In genomic region chr21:38927776-38928175, GRCh38 we compare ENCODE assay signal across 19 cellular contexts.
"Had no signal": no experiment of that assay in that cellular context is flagged by ENCODE, and none has a peak within 500 bp of the region (broad histone marks: within the 10 kb centered on the region; RNA-seq: fewer than 3 reads in every experiment).

No MANE protein-coding gene starts in this region.

- ATAC-seq: foreskin keratinocyte; lower lobe of right lung; sciatic nerve; stimulated activated naive B cell treated with anti-CD40 and anti-IgM and Interleukin-4, amounts not matched to agents 10 μg/mL and 1 μg/mL and 100 μg/mL, for 72 hours; stimulated activated naive CD8-positive, alpha-beta T cell treated with anti-CD3 and anti-CD28 coated beads, Interleukin-15, amount 100 ng/mL, for 72 hours had no signal

- H3K36me3 Mint-ChIP-seq: immature natural killer cell; stimulated activated naive B cell treated with anti-CD40 and anti-IgM and Interleukin-4, amounts not matched to agents 10 μg/mL and 1 μg/mL and 100 μg/mL, for 72 hours had no signal

- H3K4me3 Mint-ChIP-seq: endodermal cell; immature natural killer cell; memory B cell; stimulated activated naive B cell treated with anti-CD40 and anti-IgM and Interleukin-4, amounts not matched to agents 10 μg/mL and 1 μg/mL and 100 μg/mL, for 72 hours; stimulated activated naive CD8-positive, alpha-beta T cell treated with anti-CD3 and anti-CD28 coated beads, Interleukin-15, amount 100 ng/mL, for 72 hours had no signal

- H3K27ac ChIP-seq: coronary artery, foreskin keratinocyte, left ventricle myocardium inferior, lower lobe of right lung, skin epidermis, testis, tibial nerve had no signal

- H3K27ac Mint-ChIP-seq: endodermal cell; immature natural killer cell; memory B cell; naive B cell; stimulated activated naive B cell treated with anti-CD40 and anti-IgM and Interleukin-4, amounts not matched to agents 10 μg/mL and 1 μg/mL and 100 μg/mL, for 72 hours; stimulated activated naive CD8-positive, alpha-beta T cell treated with anti-CD3 and anti-CD28 coated beads, Interleukin-15, amount 100 ng/mL, for 72 hours had no signal

- H3K36me3 ChIP-seq: left ventricle myocardium inferior, lower lobe of right lung, tibial nerve had no signal

- H3K27me3 ChIP-seq: foreskin keratinocyte, testis, tibial nerve had no signal

- DNase-seq: effector CD4-positive, alpha-beta T cell; endodermal cell; erythroblast; foreskin keratinocyte; immature natural killer cell; left ventricle myocardium inferior; lower lobe of right lung; naive B cell; posterior cingulate gyrus; stimulated activated CD4-positive, alpha-beta T cell treated with anti-CD3 and anti-CD28 coated beads, Interleukin-2, amount 100 ng/mL, for 24 hours; stimulated activated CD4-positive, alpha-beta T cell treated with anti-CD3 and anti-CD28 coated beads, Interleukin-4, amount 100 ng/mL, for 4 hours; stimulated activated naive B cell treated with anti-CD40 and anti-IgM and Interleukin-4, amounts not matched to agents 10 μg/mL and 1 μg/mL and 100 μg/mL, for 72 hours; stimulated activated naive CD8-positive, alpha-beta T cell treated with anti-CD3 and anti-CD28 coated beads, Interleukin-15, amount 100 ng/mL, for 72 hours; testis had no signal

- H3K9me3 Mint-ChIP-seq: immature natural killer cell had no signal

- H3K9me3 ChIP-seq: lower lobe of right lung, testis had no signal

- H3K4me3 ChIP-seq: coronary artery, left ventricle myocardium inferior, lower lobe of right lung, skin epidermis, testis, tibial nerve had no signal

- H3K4me1 Mint-ChIP-seq: immature natural killer cell, memory B cell had no signal
